In the genomic region with DNA sequence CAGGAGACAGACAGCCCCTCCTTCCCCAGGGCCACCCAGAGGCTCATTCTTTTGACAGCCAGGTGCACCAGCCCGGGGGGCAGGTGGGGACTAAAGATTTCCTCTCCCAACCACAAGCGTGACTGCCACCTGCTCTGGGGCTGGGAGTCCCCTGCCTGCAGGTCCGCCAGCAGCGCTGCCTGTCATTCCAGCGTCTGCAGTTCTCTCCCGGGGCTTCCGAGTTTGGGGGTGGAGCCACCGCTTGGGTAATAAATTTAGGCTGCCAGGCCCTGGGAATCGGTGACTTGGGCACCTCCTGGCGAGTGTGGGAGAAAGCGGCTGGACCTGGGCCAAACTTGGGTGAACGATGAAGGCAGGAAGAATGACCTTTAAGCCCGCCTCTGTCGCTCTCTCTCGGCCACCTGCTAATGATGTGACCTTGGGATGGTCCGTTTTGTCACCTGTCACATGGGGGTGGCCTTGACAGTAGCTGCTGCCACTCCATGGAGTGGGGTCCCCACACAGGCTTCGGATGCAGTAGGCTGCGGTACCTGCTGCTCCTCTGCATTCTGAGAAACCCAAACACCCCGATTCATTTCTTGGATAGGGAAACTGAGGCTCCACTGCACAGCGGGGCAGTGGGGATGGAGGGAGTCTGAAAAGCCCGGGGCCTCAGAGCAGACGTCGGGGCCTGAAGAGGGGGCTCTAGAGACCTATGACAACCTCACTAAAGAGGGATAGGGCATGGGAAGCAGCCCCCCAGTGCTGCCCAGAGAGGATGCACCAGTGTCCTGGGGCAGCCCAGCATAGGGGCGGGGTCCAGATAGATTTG, we compare ENCODE assay signal across 1 cellular context.
A peak's percentile ranks its signal among the peaks of the same experiment; 100 is the strongest.
TF ChIP-seq lines count a peak whose summit lies in the region.

No MANE protein-coding gene starts in this region.

TF ChIP-seq in HepG2, 621 proteins besides CTCF, POLR2A, EP300 and RAD21 (continued from another document and continues in another):
- TF ChIP-seq GPN1 (CRISPR knock-in tag; IDR thresholded peaks at IDR 0.05; ENCODE audit: borderline replicate concordance) (no peak), ZNF274 (CRISPR knock-in tag; IDR thresholded peaks at IDR 0.05) (no peak), ZSCAN31 (CRISPR knock-in tag; IDR thresholded peaks at IDR 0.05; ENCODE audit: low read depth) (0 out of 2 replicates have a peak, but pooled peaks have one; percentile 51), IRX3 (CRISPR knock-in tag; IDR thresholded peaks at IDR 0.05; ENCODE audit: borderline replicate concordance, low read depth) (no peak), NR2F2 (IDR thresholded peaks at IDR 0.05; ENCODE audit: borderline replicate concordance, low read depth) (no peak), ZNF775 (CRISPR knock-in tag; IDR thresholded peaks at IDR 0.05; ENCODE audit: borderline replicate concordance) (no peak), BHLHE40 (IDR thresholded peaks at IDR 0.05; ENCODE audit: low read length) (0 out of 2 replicates have a peak, but pooled peaks have one; percentile 29), HMG20A (CRISPR knock-in tag; IDR thresholded peaks at IDR 0.05; ENCODE audit: borderline replicate concordance) (peak; percentile 66; the same call in 1 of the 2 replicates), ZNF678 (CRISPR knock-in tag; IDR thresholded peaks at IDR 0.05) (no peak), CAMTA2 (CRISPR knock-in tag; IDR thresholded peaks at IDR 0.05; ENCODE audit: borderline replicate concordance) (no peak), ZNF235 (CRISPR knock-in tag; IDR thresholded peaks at IDR 0.05; ENCODE audit: borderline replicate concordance) (no peak), SMAD1 (CRISPR knock-in tag; IDR thresholded peaks at IDR 0.05; ENCODE audit: borderline replicate concordance, low read depth) (no peak), ZC3H4 (CRISPR knock-in tag; IDR thresholded peaks at IDR 0.05; ENCODE audit: borderline replicate concordance) (no peak), TCF7L2 (IDR thresholded peaks at IDR 0.05; ENCODE audit: low read depth, low read length) (no peak), ZNF205 (CRISPR knock-in tag; IDR thresholded peaks at IDR 0.05) (no peak; the same call in 1 of the 2 replicates), CHD4 (IDR thresholded peaks at IDR 0.05; ENCODE audit: borderline replicate concordance, low read length) (peak; percentile 88), HNRNPK (IDR thresholded peaks at IDR 0.05; ENCODE audit: low read depth, low read length, poor library complexity, severe bottlenecking) (no peak), ZSCAN21 (CRISPR knock-in tag; IDR thresholded peaks at IDR 0.05; ENCODE audit: borderline replicate concordance) (peak; percentile 73; the same call in 1 of the 2 replicates), HOXD1 (CRISPR knock-in tag; IDR thresholded peaks at IDR 0.05) (no peak), MAFK (conservative IDR thresholded peaks at IDR 0.05 in 1 of 2, IDR thresholded peaks at IDR 0.05 in 1 of 2; ENCODE audit: low read length in 2 of 2) (no peak), HOXA7 (CRISPR knock-in tag; IDR thresholded peaks at IDR 0.05) (no peak), U2AF2 (IDR thresholded peaks at IDR 0.05; ENCODE audit: low read depth, low read length) (no peak), HIVEP1 (CRISPR knock-in tag; IDR thresholded peaks at IDR 0.05) (no peak; the same call in 1 of the 2 replicates), CREM (IDR thresholded peaks at IDR 0.05) (no peak), CREM (CRISPR knock-in tag; IDR thresholded peaks at IDR 0.05) (no peak), SP2 (CRISPR knock-in tag; IDR thresholded peaks at IDR 0.05) (no peak), HOXA5 (CRISPR knock-in tag; IDR thresholded peaks at IDR 0.05) (peak; percentile 80), IKZF1 (IDR thresholded peaks at IDR 0.05) (no peak), ZNF432 (CRISPR knock-in tag; IDR thresholded peaks at IDR 0.05; ENCODE audit: borderline replicate concordance) (no peak), ZKSCAN8 (CRISPR knock-in tag; IDR thresholded peaks at IDR 0.05; ENCODE audit: borderline replicate concordance) (no peak), CEBPB (IDR thresholded peaks at IDR 0.05; ENCODE audit: borderline replicate concordance, low read depth, low read length) (peak; percentile 41; the same call in 1 of the 2 replicates), RBAK (CRISPR knock-in tag; IDR thresholded peaks at IDR 0.05) (peak; percentile 93), DPF2 (CRISPR knock-in tag; IDR thresholded peaks at IDR 0.05; ENCODE audit: borderline replicate concordance, low read depth) (no peak; the same call in 1 of the 2 replicates), SUZ12 (IDR thresholded peaks at IDR 0.05; ENCODE audit: low read depth, low read length) (no peak), SP4 (CRISPR knock-in tag; IDR thresholded peaks at IDR 0.05) (no peak), ZNF724P (CRISPR knock-in tag; IDR thresholded peaks at IDR 0.05; ENCODE audit: borderline replicate concordance) (no peak), MIER2 (CRISPR knock-in tag; IDR thresholded peaks at IDR 0.05) (no peak), ZNF788 (CRISPR knock-in tag; IDR thresholded peaks at IDR 0.05; ENCODE audit: borderline replicate concordance) (peak; percentile 71; the same call in 1 of the 2 replicates)
- TF ChIP-seq, protein P1, sequence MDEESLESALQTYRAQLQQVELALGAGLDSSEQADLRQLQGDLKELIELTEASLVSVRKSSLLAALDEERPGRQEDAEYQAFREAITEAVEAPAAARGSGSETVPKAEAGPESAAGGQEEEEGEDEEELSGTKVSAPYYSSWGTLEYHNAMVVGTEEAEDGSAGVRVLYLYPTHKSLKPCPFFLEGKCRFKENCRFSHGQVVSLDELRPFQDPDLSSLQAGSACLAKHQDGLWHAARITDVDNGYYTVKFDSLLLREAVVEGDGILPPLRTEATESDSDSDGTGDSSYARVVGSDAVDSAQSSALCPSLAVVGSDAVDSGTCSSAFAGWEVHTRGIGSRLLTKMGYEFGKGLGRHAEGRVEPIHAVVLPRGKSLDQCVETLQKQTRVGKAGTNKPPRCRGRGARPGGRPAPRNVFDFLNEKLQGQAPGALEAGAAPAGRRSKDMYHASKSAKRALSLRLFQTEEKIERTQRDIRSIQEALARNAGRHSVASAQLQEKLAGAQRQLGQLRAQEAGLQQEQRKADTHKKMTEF (CRISPR knock-in tag; IDR thresholded peaks at IDR 0.05), result peak; percentile 66
- TF ChIP-seq, protein P2, sequence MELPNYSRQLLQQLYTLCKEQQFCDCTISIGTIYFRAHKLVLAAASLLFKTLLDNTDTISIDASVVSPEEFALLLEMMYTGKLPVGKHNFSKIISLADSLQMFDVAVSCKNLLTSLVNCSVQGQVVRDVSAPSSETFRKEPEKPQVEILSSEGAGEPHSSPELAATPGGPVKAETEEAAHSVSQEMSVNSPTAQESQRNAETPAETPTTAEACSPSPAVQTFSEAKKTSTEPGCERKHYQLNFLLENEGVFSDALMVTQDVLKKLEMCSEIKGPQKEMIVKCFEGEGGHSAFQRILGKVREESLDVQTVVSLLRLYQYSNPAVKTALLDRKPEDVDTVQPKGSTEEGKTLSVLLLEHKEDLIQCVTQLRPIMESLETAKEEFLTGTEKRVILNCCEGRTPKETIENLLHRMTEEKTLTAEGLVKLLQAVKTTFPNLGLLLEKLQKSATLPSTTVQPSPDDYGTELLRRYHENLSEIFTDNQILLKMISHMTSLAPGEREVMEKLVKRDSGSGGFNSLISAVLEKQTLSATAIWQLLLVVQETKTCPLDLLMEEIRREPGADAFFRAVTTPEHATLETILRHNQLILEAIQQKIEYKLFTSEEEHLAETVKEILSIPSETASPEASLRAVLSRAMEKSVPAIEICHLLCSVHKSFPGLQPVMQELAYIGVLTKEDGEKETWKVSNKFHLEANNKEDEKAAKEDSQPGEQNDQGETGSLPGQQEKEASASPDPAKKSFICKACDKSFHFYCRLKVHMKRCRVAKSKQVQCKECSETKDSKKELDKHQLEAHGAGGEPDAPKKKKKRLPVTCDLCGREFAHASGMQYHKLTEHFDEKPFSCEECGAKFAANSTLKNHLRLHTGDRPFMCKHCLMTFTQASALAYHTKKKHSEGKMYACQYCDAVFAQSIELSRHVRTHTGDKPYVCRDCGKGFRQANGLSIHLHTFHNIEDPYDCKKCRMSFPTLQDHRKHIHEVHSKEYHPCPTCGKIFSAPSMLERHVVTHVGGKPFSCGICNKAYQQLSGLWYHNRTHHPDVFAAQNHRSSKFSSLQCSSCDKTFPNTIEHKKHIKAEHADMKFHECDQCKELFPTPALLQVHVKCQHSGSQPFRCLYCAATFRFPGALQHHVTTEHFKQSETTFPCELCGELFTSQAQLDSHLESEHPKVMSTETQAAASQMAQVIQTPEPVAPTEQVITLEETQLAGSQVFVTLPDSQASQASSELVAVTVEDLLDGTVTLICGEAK (IDR thresholded peaks at IDR 0.05), result no peak
- TF ChIP-seq, protein P2 (CRISPR knock-in tag; IDR thresholded peaks at IDR 0.05), result no peak
- TF ChIP-seq, protein P3, sequence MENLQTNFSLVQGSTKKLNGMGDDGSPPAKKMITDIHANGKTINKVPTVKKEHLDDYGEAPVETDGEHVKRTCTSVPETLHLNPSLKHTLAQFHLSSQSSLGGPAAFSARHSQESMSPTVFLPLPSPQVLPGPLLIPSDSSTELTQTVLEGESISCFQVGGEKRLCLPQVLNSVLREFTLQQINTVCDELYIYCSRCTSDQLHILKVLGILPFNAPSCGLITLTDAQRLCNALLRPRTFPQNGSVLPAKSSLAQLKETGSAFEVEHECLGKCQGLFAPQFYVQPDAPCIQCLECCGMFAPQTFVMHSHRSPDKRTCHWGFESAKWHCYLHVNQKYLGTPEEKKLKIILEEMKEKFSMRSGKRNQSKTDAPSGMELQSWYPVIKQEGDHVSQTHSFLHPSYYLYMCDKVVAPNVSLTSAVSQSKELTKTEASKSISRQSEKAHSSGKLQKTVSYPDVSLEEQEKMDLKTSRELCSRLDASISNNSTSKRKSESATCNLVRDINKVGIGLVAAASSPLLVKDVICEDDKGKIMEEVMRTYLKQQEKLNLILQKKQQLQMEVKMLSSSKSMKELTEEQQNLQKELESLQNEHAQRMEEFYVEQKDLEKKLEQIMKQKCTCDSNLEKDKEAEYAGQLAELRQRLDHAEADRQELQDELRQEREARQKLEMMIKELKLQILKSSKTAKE (CRISPR knock-in tag; IDR thresholded peaks at IDR 0.05; ENCODE audit: borderline replicate concordance), result peak; percentile 15; the same call in 1 of the 2 replicates
- TF ChIP-seq, protein P4, sequence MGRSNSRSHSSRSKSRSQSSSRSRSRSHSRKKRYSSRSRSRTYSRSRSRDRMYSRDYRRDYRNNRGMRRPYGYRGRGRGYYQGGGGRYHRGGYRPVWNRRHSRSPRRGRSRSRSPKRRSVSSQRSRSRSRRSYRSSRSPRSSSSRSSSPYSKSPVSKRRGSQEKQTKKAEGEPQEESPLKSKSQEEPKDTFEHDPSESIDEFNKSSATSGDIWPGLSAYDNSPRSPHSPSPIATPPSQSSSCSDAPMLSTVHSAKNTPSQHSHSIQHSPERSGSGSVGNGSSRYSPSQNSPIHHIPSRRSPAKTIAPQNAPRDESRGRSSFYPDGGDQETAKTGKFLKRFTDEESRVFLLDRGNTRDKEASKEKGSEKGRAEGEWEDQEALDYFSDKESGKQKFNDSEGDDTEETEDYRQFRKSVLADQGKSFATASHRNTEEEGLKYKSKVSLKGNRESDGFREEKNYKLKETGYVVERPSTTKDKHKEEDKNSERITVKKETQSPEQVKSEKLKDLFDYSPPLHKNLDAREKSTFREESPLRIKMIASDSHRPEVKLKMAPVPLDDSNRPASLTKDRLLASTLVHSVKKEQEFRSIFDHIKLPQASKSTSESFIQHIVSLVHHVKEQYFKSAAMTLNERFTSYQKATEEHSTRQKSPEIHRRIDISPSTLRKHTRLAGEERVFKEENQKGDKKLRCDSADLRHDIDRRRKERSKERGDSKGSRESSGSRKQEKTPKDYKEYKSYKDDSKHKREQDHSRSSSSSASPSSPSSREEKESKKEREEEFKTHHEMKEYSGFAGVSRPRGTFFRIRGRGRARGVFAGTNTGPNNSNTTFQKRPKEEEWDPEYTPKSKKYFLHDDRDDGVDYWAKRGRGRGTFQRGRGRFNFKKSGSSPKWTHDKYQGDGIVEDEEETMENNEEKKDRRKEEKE (IDR thresholded peaks at IDR 0.05), result no peak
- TF ChIP-seq, protein P5, sequence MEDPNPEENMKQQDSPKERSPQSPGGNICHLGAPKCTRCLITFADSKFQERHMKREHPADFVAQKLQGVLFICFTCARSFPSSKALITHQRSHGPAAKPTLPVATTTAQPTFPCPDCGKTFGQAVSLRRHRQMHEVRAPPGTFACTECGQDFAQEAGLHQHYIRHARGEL (CRISPR knock-in tag; IDR thresholded peaks at IDR 0.05), result no peak
- TF ChIP-seq, protein P6, sequence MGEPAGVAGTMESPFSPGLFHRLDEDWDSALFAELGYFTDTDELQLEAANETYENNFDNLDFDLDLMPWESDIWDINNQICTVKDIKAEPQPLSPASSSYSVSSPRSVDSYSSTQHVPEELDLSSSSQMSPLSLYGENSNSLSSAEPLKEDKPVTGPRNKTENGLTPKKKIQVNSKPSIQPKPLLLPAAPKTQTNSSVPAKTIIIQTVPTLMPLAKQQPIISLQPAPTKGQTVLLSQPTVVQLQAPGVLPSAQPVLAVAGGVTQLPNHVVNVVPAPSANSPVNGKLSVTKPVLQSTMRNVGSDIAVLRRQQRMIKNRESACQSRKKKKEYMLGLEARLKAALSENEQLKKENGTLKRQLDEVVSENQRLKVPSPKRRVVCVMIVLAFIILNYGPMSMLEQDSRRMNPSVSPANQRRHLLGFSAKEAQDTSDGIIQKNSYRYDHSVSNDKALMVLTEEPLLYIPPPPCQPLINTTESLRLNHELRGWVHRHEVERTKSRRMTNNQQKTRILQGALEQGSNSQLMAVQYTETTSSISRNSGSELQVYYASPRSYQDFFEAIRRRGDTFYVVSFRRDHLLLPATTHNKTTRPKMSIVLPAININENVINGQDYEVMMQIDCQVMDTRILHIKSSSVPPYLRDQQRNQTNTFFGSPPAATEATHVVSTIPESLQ (CRISPR knock-in tag; conservative IDR thresholded peaks at IDR 0.05), result no peak
